In the genomic region with DNA sequence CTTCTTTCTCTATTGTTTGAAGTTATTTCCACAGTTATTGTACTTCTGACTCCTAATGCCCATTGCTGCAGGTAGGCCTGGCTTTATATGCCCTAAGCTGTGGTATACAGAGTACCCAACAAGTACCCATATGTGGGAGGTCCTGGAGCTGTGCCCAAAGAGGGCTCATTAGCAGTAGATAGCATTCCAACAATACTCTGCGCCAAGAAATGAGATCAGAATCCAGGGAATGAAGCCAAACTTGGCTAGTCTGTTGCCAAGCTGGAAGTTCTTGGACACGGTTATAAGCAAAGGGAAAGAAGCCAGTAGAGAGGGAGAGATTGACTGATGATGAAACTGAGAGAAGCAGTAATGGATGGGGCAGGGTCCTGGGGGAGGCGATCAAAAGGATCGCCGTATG, we compare ENCODE assay signal across 10 cellular contexts. TPM values are rescaled to one million over a fixed set of nuclear protein-coding genes. Genes with fewer than 3 reads are reported as not detected.
A peak's percentile ranks its signal among the peaks of the same experiment; 100 is the strongest.
DNase-seq lines count a peak whose midpoint lies in the region; ATAC-seq and TF ChIP-seq lines count a peak whose summit lies in the region.
"Had no signal": no experiment of that assay in that cellular context is flagged by ENCODE, and none has a peak within 500 bp of the region (broad histone marks: within the 10 kb centered on the region; RNA-seq: fewer than 3 reads in every experiment).

No MANE protein-coding gene starts in this region.

- no peaks in the 10 kb centered on the region for H3K27me3 Mint-ChIP-seq in chondrocyte (ENCODE audit: low read depth)
- peaks cover 2% of the 10 kb centered on the region for H3K27me3 Mint-ChIP-seq in activated CD8-positive, alpha-beta T cell treated with anti-CD3 and anti-CD28 coated beads for 36 hours

- H2AK5ac ChIP-seq in neuronal stem cell (ENCODE audit: low read depth, low read length), result no peak overlapping the region

- H3K4me1 ChIP-seq in left lung (no peaks in the 10 kb centered on the region), neuronal stem cell (ENCODE audit: control insufficient read depth in 2 of 2, insufficient read depth in 1 of 2, low read depth in 1 of 2, low read length in 2 of 2) (no peaks in the 10 kb centered on the region)

- no peak overlapping the region for H3K23ac ChIP-seq in neuronal stem cell (ENCODE audit: low read depth, low read length, poor library complexity)

- H3K9me3 Mint-ChIP-seq in chondrocyte (ENCODE audit: low read depth), result peaks cover 10% of the 10 kb centered on the region
- no peaks in the 10 kb centered on the region for H3K9me3 Mint-ChIP-seq in activated CD8-positive, alpha-beta T cell treated with anti-CD3 and anti-CD28 coated beads for 36 hours

- no peak overlapping the region for H2AFZ ChIP-seq in neuronal stem cell (ENCODE audit: low read length)

- H3K4ac ChIP-seq in neuronal stem cell (ENCODE audit: low read length), result no peak overlapping the region

- intact Hi-C loops in left lung (cut with DNase I), result no loop called here
- intact Hi-C loops in activated CD8-positive, alpha-beta T cell treated with anti-CD3 and anti-CD28 coated beads for 36 hours (cut with micrococcal nuclease), result no loop called here

- H3K4me3 ChIP-seq in LNCaP clone FGC (ENCODE audit: low read depth, low read length) (no peak overlapping the region), left lung (no peak overlapping the region), neuronal stem cell (ENCODE audit: low read length in 2 of 2) (no peak overlapping the region)

- H3K36me3 ChIP-seq in left lung, result no peaks in the 10 kb centered on the region
- no peaks in the 10 kb centered on the region for H3K36me3 ChIP-seq in neuronal stem cell (replicated peaks in 1 of 2; ENCODE audit: control insufficient read depth in 2 of 2, insufficient read depth in 2 of 2, low read length in 2 of 2)

- H4K8ac ChIP-seq in neuronal stem cell (ENCODE audit: low read depth, low read length), result no peak overlapping the region

- no peak overlapping the region for H3K9ac ChIP-seq in neuronal stem cell (ENCODE audit: low read depth, low read length, poor library complexity)

- H3K79me1 ChIP-seq in neuronal stem cell (ENCODE audit: low read depth, low read length), result no peaks in the 10 kb centered on the region

- no peak overlapping the region for H2BK12ac ChIP-seq in neuronal stem cell (ENCODE audit: low read length)

- H4K91ac ChIP-seq in neuronal stem cell (ENCODE audit: low read depth, low read length, poor library complexity), result no peak overlapping the region

- POLR2A ChIA-PET in activated CD8-positive, alpha-beta T cell treated with anti-CD3 and anti-CD28 coated beads for 36 hours (lab: Charles Lee), result no interaction called here

- no peak overlapping the region for H2BK120ac ChIP-seq in neuronal stem cell (ENCODE audit: low read depth, low read length)

- TF ChIP-seq CTCF in LNCaP clone FGC (IDR thresholded peaks at IDR 0.05; ENCODE audit: control insufficient read depth, extremely low read depth, insufficient read depth) (no peak), chondrocyte (IDR thresholded peaks at IDR 0.05) (no peak), left lung (IDR thresholded peaks at IDR 0.05) (no peak)
- TF ChIP-seq CTCF in activated CD8-positive, alpha-beta T cell treated with anti-CD3 and anti-CD28 coated beads for 36 hours (IDR thresholded peaks at IDR 0.05), result no peak

- H3K27ac ChIP-seq in left lung (no peak overlapping the region), neuronal stem cell (replicated peaks; ENCODE audit: low read length) (no peak overlapping the region)

- H2BK5ac ChIP-seq in neuronal stem cell (ENCODE audit: low read length), result no peak overlapping the region

- no peak overlapping the region for H3K14ac ChIP-seq in neuronal stem cell (ENCODE audit: low read length)

- CTCF ChIA-PET in activated CD8-positive, alpha-beta T cell treated with anti-CD3 and anti-CD28 coated beads for 36 hours (lab: Charles Lee), result no interaction called here

- H3K9me3 ChIP-seq in left lung (peaks cover 0 to 8% of the 10 kb centered on the region in 2 donors), neuronal stem cell (replicated peaks in 1 of 2; ENCODE audit: control insufficient read depth in 2 of 2, insufficient read depth in 1 of 2, low read depth in 1 of 2, low read length in 2 of 2) (peaks cover 0 to 2% of the 10 kb centered on the region in 2 donors)

- H3K27me3 ChIP-seq in left lung (no peaks in the 10 kb centered on the region), neuronal stem cell (ENCODE audit: control insufficient read depth in 3 of 3, insufficient read depth in 3 of 3, low read depth in 1 of 3, low read length in 3 of 3) (no peaks in the 10 kb centered on the region)

- H3K4me1 Mint-ChIP-seq in chondrocyte (ENCODE audit: low read depth), result peaks cover 7% of the 10 kb centered on the region
- no peaks in the 10 kb centered on the region for H3K4me1 Mint-ChIP-seq in activated CD8-positive, alpha-beta T cell treated with anti-CD3 and anti-CD28 coated beads for 36 hours (ENCODE audit: low read depth)
- H3K4me1 Mint-ChIP-seq: activated T-helper 17 cell treated with anti-CD3 and anti-CD28 coated beads, Interleukin-2, amount 50 U/mL, for 72 hours had no signal

- WGBS in neuronal stem cell (ENCODE audit: extremely low coverage in 2 of 2, insufficient read length in 2 of 2, insufficient replicate concordance in 1 of 2), 2 donors, result no CpG with 5 or more reads among the region's 5 CpGs

- ATAC-seq in left lung, result peak; percentile 93
- no peak for ATAC-seq in activated CD8-positive, alpha-beta T cell treated with anti-CD3 and anti-CD28 coated beads for 36 hours
- no peak for ATAC-seq in HG03175 (IDR thresholded peaks at IDR 0.05; ENCODE audit: unreplicated experiment)
- ATAC-seq: activated T-helper 17 cell treated with anti-CD3 and anti-CD28 coated beads, Interleukin-2, amount 50 U/mL, for 72 hours had no signal

- H3K4me3 Mint-ChIP-seq in chondrocyte (ENCODE audit: unreplicated experiment), result no peak overlapping the region
- H3K4me3 Mint-ChIP-seq in activated CD8-positive, alpha-beta T cell treated with anti-CD3 and anti-CD28 coated beads for 36 hours, result no peak overlapping the region
- H3K4me3 Mint-ChIP-seq: activated T-helper 17 cell treated with anti-CD3 and anti-CD28 coated beads, Interleukin-2, amount 50 U/mL, for 72 hours had no signal

- DNase-seq in A172 (ENCODE audit: low spot score) (peak; percentile 77), LNCaP clone FGC (ENCODE audit: low read depth) (peak; percentile 91), chondrocyte (ENCODE audit: low spot score) (no peak), left lung (peak in 1 of 2 donors; percentile 76), NCI-H1436 treated with DMSO at 0.1 percent for 48 hours (lab: John Stamatoyannopoulos, UW) (no peak), neuronal stem cell (ENCODE audit: low spot score) (no peak)
- DNase-seq in activated CD8-positive, alpha-beta T cell treated with anti-CD3 and anti-CD28 coated beads for 36 hours, result no peak
- DNase-seq: stimulated activated CD4-positive, alpha-beta T cell treated with anti-CD3 and anti-CD28 coated beads, Interleukin-4, amount 100 ng/mL, for 4 hours had no signal

- H3K4me2 ChIP-seq in neuronal stem cell (ENCODE audit: insufficient read depth, low read length, poor library complexity, severe bottlenecking), result no peak overlapping the region

- H3K18ac ChIP-seq in neuronal stem cell (ENCODE audit: low read length), result no peak overlapping the region

- peaks cover 2% of the 10 kb centered on the region for H3K36me3 Mint-ChIP-seq in chondrocyte (ENCODE audit: low read depth)
- H3K36me3 Mint-ChIP-seq in activated CD8-positive, alpha-beta T cell treated with anti-CD3 and anti-CD28 coated beads for 36 hours (ENCODE audit: low read depth), result no peaks in the 10 kb centered on the region

- peak overlapping the region; percentile 34 for H3K27ac Mint-ChIP-seq in chondrocyte (ENCODE audit: unreplicated experiment)
- H3K27ac Mint-ChIP-seq in activated CD8-positive, alpha-beta T cell treated with anti-CD3 and anti-CD28 coated beads for 36 hours, result no peak overlapping the region
- H3K27ac Mint-ChIP-seq: activated T-helper 17 cell treated with anti-CD3 and anti-CD28 coated beads, Interleukin-2, amount 50 U/mL, for 72 hours had no signal

- H2BK15ac ChIP-seq in neuronal stem cell (ENCODE audit: low read length), result no peak overlapping the region

RNA-seq across cellular contexts. Expression of a gene that starts 29.7 kb away (rescaled TPM):
- 28.3 and 33.0 TPM in 2 replicates for total RNA-seq in A172 (2014; rRNA removed; shearing (Covaris generic))
- total RNA-seq in chondrocyte (5.9 to 8.8 TPM (median 7.9 TPM) in 3 replicates), left lung (1 to 10 TPM in 1 of 2 donors, under 1 TPM in 1; 0.81 to 2.7 TPM)
- 8.3 TPM for polyA plus RNA-seq in neuronal stem cell (2013, experiment 1 of 2)
- polyA plus RNA-seq in neuronal stem cell (2013, experiment 2 of 2), result 9.0 TPM
- total RNA-seq in activated CD8-positive, alpha-beta T cell treated with anti-CD3 and anti-CD28 coated beads for 36 hours, result 10 to 100 TPM; 10.4 to 11.5 TPM

Comparison
In these comparisons a context has a peak if more than half of its experiments do, and no peak if none do; other contexts are left out.
1. DNase-seq: peak in A172 (single experiment) and LNCaP clone FGC (single experiment); none in chondrocyte (single experiment), NCI-H1436 treated with DMSO at 0.1 percent for 48 hours (single experiment), neuronal stem cell (single experiment) and activated CD8-positive, alpha-beta T cell treated with anti-CD3 and anti-CD28 coated beads for 36 hours (single experiment).